23 cellular contexts compared by ENCODE assay signal in the genomic region with DNA sequence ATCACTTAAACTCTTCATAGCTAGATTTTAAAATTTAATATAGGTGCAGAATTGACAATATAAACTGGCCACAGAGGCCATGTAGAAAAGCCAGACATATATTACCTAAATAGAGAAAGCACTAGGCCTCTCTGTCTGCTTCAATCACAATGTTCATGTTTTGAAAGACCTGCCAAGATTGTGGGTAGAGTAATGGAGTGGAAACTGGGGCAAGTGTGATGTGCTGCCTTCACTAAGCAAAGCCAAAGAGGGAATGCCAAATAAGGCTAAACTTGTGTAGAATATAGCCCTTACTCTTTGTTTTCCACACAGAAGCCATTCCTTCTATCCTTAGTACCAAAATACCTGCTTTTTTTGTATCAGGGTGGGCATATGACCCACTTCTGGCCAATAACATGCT. TPM values are rescaled to one million over a fixed set of nuclear protein-coding genes. Genes with fewer than 3 reads are reported as not detected.
A peak's percentile ranks its signal among the peaks of the same experiment; 100 is the strongest.
DNase-seq lines count a peak whose midpoint lies in the region; ATAC-seq and TF ChIP-seq lines count a peak whose summit lies in the region.
"Had no signal": no experiment of that assay in that cellular context is flagged by ENCODE, and none has a peak within 500 bp of the region (broad histone marks: within the 10 kb centered on the region; RNA-seq: fewer than 3 reads in every experiment).

No MANE protein-coding gene starts in this region.

- no peak for ATAC-seq in SK-N-SH treated with all-trans-retinoic acid at 6 μM for 48 hours
- no peak for ATAC-seq in GM18505 (IDR thresholded peaks at IDR 0.05; ENCODE audit: unreplicated experiment)
- ATAC-seq in HG03135 (IDR thresholded peaks at IDR 0.05; ENCODE audit: unreplicated experiment) = no peak
- ATAC-seq: GM23338 had no signal

- H3K79me2 ChIP-seq in SK-N-SH (ENCODE audit: insufficient read depth) = no peaks in the 10 kb centered on the region

- TF ChIP-seq RAD21 in SK-N-SH (IDR thresholded peaks at IDR 0.05; ENCODE audit: low read length) = no peak

- H3K27me3 ChIP-seq in SK-N-SH (ENCODE audit: insufficient read depth) = no peaks in the 10 kb centered on the region
- H3K27me3 ChIP-seq: BE2C had no signal

- CTCF ChIA-PET in SK-N-SH (lab: Yijun Ruan, JAX) = no interaction called here

- H3K9me2 ChIP-seq in SK-N-SH = no peaks in the 10 kb centered on the region

- peaks cover 0 to 30% of the 10 kb centered on the region in 2 experiments; a peak in 2 of 4 replicates for H3K4me1 ChIP-seq in SK-N-SH (ENCODE audit: control insufficient read depth in 1 of 2, insufficient read depth in 2 of 2, low read depth in 1 of 2, low read length in 1 of 2)

- DNase-seq in SK-N-SH (no peak), cerebellar cortex (ENCODE audit: low spot score) (peak; percentile 16), midbrain (lab: John Stamatoyannopoulos, UW) (peak; percentile 5), ecto neural progenitor cell (ENCODE audit: low spot score) (no peak), SIG-M5 (lab: John Stamatoyannopoulos, UW) (no peak)
- DNase-seq: BE2C, Calu3, DMS153, DND-41, H9, MM.1S, NCI-H1694, NCI-H2029 treated with DMSO at 0.1 percent for 48 hours, NCI-H526 treated with DMSO at 0.1 percent for 48 hours, Right ventricle myocardium superior, RPMI8226 had no signal

- 0 out of 2 replicates have a peak overlapping the region, but pooled peaks have one; percentile 8 for H2AFZ ChIP-seq in SK-N-SH (ENCODE audit: low read depth)
- H2AFZ ChIP-seq: GM23338 had no signal

- no peaks in the 10 kb centered on the region for H3K36me3 ChIP-seq in SK-N-SH (replicated peaks in 1 of 2; ENCODE audit: control insufficient read depth in 1 of 2, insufficient read depth in 2 of 2, low read length in 1 of 2)
- H3K36me3 ChIP-seq: BE2C had no signal

- peak overlapping the region in 1 of 2 experiments; percentile 5; a peak in 1 of 4 replicates for H3K27ac ChIP-seq in SK-N-SH (ENCODE audit: low read depth in 2 of 2, low read length in 1 of 2)
- H3K27ac ChIP-seq: 22Rv1, HL-60, KMS-11 had no signal

- TF ChIP-seq EP300 in SK-N-SH (IDR thresholded peaks at IDR 0.05; ENCODE audit: borderline replicate concordance in 1 of 2, low read depth in 1 of 2, low read length in 1 of 2) = no peak

- TF ChIP-seq POLR2A in GM18505 (IDR thresholded peaks at IDR 0.05; ENCODE audit: borderline replicate concordance, extremely low read depth, insufficient read depth, insufficient read length) = no peak

- TF ChIP-seq CTCF in SK-N-SH (IDR thresholded peaks at IDR 0.05) = no peak

- no peak overlapping the region for H3K4me2 ChIP-seq in SK-N-SH
- H3K4me2 ChIP-seq: GM23338, KMS-11 had no signal

- peaks cover 12% of the 10 kb centered on the region for H3F3A ChIP-seq in SK-N-SH (replicated peaks; ENCODE audit: insufficient read depth)

- H4K20me1 ChIP-seq in SK-N-SH (ENCODE audit: insufficient read depth) = no peaks in the 10 kb centered on the region

- no peak overlapping the region for H3K4me3 ChIP-seq in SK-N-SH (ENCODE audit: low read depth in 2 of 2, low read length in 1 of 2)
- H3K4me3 ChIP-seq: GM23338 had no signal

- H3K9ac ChIP-seq in SK-N-SH = no peak overlapping the region
- H3K9ac ChIP-seq: KMS-11 had no signal

- no peaks in the 10 kb centered on the region for H3K9me3 ChIP-seq in SK-N-SH
- H3K9me3 ChIP-seq: BE2C had no signal

- POLR2A ChIA-PET in SK-N-SH (lab: Yijun Ruan, JAX) = no interaction called here

TF ChIP-seq in SK-N-SH, 30 proteins besides CTCF, POLR2A, EP300 and RAD21 (continues in another document):
- TF ChIP-seq EZH2phosphoT487 (IDR thresholded peaks at IDR 0.05; ENCODE audit: borderline replicate concordance, low read depth) (no peak), FOXM1 (IDR thresholded peaks at IDR 0.05; ENCODE audit: low read depth) (no peak), ELF1 (IDR thresholded peaks at IDR 0.05) (no peak), MXI1 (IDR thresholded peaks at IDR 0.05; ENCODE audit: low read depth, low read length) (no peak), RXRA (IDR thresholded peaks at IDR 0.05; ENCODE audit: borderline replicate concordance, low read depth) (no peak), CHD2 (IDR thresholded peaks at IDR 0.05; ENCODE audit: low read length, partially characterized antibody) (no peak), RFX5 (IDR thresholded peaks at IDR 0.05; ENCODE audit: low read length) (no peak)
- TF ChIP-seq, protein P1, sequence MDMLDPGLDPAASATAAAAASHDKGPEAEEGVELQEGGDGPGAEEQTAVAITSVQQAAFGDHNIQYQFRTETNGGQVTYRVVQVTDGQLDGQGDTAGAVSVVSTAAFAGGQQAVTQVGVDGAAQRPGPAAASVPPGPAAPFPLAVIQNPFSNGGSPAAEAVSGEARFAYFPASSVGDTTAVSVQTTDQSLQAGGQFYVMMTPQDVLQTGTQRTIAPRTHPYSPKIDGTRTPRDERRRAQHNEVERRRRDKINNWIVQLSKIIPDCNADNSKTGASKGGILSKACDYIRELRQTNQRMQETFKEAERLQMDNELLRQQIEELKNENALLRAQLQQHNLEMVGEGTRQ (IDR thresholded peaks at IDR 0.05; ENCODE audit: borderline replicate concordance, low read depth, low read length) = no peak
- TF ChIP-seq, protein P2, sequence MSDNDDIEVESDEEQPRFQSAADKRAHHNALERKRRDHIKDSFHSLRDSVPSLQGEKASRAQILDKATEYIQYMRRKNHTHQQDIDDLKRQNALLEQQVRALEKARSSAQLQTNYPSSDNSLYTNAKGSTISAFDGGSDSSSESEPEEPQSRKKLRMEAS (IDR thresholded peaks at IDR 0.05; ENCODE audit: low read depth) = no peak
- TF ChIP-seq, protein P3, sequence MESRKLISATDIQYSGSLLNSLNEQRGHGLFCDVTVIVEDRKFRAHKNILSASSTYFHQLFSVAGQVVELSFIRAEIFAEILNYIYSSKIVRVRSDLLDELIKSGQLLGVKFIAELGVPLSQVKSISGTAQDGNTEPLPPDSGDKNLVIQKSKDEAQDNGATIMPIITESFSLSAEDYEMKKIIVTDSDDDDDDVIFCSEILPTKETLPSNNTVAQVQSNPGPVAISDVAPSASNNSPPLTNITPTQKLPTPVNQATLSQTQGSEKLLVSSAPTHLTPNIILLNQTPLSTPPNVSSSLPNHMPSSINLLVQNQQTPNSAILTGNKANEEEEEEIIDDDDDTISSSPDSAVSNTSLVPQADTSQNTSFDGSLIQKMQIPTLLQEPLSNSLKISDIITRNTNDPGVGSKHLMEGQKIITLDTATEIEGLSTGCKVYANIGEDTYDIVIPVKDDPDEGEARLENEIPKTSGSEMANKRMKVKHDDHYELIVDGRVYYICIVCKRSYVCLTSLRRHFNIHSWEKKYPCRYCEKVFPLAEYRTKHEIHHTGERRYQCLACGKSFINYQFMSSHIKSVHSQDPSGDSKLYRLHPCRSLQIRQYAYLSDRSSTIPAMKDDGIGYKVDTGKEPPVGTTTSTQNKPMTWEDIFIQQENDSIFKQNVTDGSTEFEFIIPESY (IDR thresholded peaks at IDR 0.05; ENCODE audit: borderline replicate concordance, low read depth) = no peak

TF ChIP-seq in SK-N-SH treated with all-trans-retinoic acid at 6 μM for 48 hours, 23 proteins besides CTCF, POLR2A, EP300 and RAD21:
- TF ChIP-seq TCF4 (CRISPR knock-in tag; IDR thresholded peaks at IDR 0.05; ENCODE audit: borderline replicate concordance) (no peak), ZNF70 (CRISPR knock-in tag; IDR thresholded peaks at IDR 0.05) (no peak), BACH2 (CRISPR knock-in tag; IDR thresholded peaks at IDR 0.05; ENCODE audit: borderline replicate concordance) (no peak), SNAI2 (CRISPR knock-in tag; IDR thresholded peaks at IDR 0.05) (no peak), ZNF565 (CRISPR knock-in tag; conservative IDR thresholded peaks at IDR 0.05; ENCODE audit: low read depth) (no peak), GLIS3 (CRISPR knock-in tag; IDR thresholded peaks at IDR 0.05) (no peak), ARNTL (CRISPR knock-in tag; IDR thresholded peaks at IDR 0.05; ENCODE audit: borderline replicate concordance, low read depth) (no peak), ZC3H10 (CRISPR knock-in tag; IDR thresholded peaks at IDR 0.05) (no peak)
- TF ChIP-seq, protein P4, sequence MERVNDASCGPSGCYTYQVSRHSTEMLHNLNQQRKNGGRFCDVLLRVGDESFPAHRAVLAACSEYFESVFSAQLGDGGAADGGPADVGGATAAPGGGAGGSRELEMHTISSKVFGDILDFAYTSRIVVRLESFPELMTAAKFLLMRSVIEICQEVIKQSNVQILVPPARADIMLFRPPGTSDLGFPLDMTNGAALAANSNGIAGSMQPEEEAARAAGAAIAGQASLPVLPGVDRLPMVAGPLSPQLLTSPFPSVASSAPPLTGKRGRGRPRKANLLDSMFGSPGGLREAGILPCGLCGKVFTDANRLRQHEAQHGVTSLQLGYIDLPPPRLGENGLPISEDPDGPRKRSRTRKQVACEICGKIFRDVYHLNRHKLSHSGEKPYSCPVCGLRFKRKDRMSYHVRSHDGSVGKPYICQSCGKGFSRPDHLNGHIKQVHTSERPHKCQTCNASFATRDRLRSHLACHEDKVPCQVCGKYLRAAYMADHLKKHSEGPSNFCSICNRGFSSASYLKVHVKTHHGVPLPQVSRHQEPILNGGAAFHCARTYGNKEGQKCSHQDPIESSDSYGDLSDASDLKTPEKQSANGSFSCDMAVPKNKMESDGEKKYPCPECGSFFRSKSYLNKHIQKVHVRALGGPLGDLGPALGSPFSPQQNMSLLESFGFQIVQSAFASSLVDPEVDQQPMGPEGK (CRISPR knock-in tag; IDR thresholded peaks at IDR 0.05; ENCODE audit: borderline replicate concordance) = no peak

RNA-seq across cellular contexts. Expression of a gene that starts 15.1 kb away (rescaled TPM):
- polyA plus RNA-seq in SK-N-SH (2012; rRNA removed) = 20.6 and 26.2 TPM in 2 replicates
- 38.5 and 40.4 TPM in 2 replicates for polyA plus RNA-seq in SK-N-SH (2012; cell fraction: cytosol; rRNA removed)
- 7.5 and 9.4 TPM in 2 replicates for polyA plus RNA-seq in SK-N-SH (2012; cell fraction: nucleus; rRNA removed)

Comparison
In these comparisons a context has a peak if more than half of its experiments do, and no peak if none do; other contexts are left out.
1. DNase-seq: peak in cerebellar cortex (single experiment) and midbrain (single experiment); none in SK-N-SH (single experiment), ecto neural progenitor cell (single experiment) and SIG-M5 (single experiment).